9 cellular contexts compared by ENCODE assay signal in genomic region chr7:106109521-106110237, GRCh38. TPM values are rescaled to one million over a fixed set of nuclear protein-coding genes. Genes with fewer than 3 reads are reported as not detected.
A peak's percentile ranks its signal among the peaks of the same experiment; 100 is the strongest.
DNase-seq lines count a peak whose midpoint lies in the region; ATAC-seq and TF ChIP-seq lines count a peak whose summit lies in the region.
"Had no signal": no experiment of that assay in that cellular context is flagged by ENCODE, and none has a peak within 500 bp of the region (broad histone marks: within the 10 kb centered on the region; RNA-seq: fewer than 3 reads in every experiment).

No MANE protein-coding gene starts in this region.

- no peak overlapping the region for H3K4me2 ChIP-seq in mesenchymal stem cell (ENCODE audit: low read length, poor library complexity, severe bottlenecking)

- peaks cover 67% of the 10 kb centered on the region for H3K4me1 Mint-ChIP-seq in activated naive CD4-positive, alpha-beta T cell treated with anti-CD3 and anti-CD28 coated beads for 36 hours (ENCODE audit: low read depth)
- peaks cover 51% of the 10 kb centered on the region for H3K4me1 Mint-ChIP-seq in activated T-helper 1 cell treated with anti-CD3 and anti-CD28 coated beads, Interleukin-12 subunit alpha, Interleukin-12 subunit beta, Interleukin-2, Interleukin-4 antibody, amounts not matched to agents 30 ng/mL and 10 ng/mL and 1 ng/mL, durations not matched to agents 14 hours and 24 hours and 36 hours (ENCODE audit: low read depth)

- no peak for ATAC-seq in activated naive CD4-positive, alpha-beta T cell treated with anti-CD3 and anti-CD28 coated beads, Interleukin-2, amount 50 U/mL, for 72 hours

- peak overlapping the region; percentile 4 for H3K4me3 Mint-ChIP-seq in activated naive CD4-positive, alpha-beta T cell treated with anti-CD3 and anti-CD28 coated beads for 36 hours
- H3K4me3 Mint-ChIP-seq in activated T-helper 1 cell treated with anti-CD3 and anti-CD28 coated beads, Interleukin-12 subunit alpha, Interleukin-12 subunit beta, Interleukin-2, Interleukin-4 antibody, amounts not matched to agents 30 ng/mL and 10 ng/mL and 1 ng/mL, durations not matched to agents 14 hours and 24 hours and 36 hours: peak overlapping the region; percentile 56

- no peak overlapping the region for H3K18ac ChIP-seq in mesenchymal stem cell (ENCODE audit: low read depth in 1 of 2, low read length in 2 of 2)

- 80% methylated on average over 4 of the region's 6 CpGs for WGBS in mesenchymal stem cell
- WGBS in transverse colon (ENCODE audit: low coverage in 1 of 2), 2 donors: 79 to 84% methylated on average over 6 of the region's 6 CpGs

- no peak for TF ChIP-seq CTCF in transverse colon (IDR thresholded peaks at IDR 0.05)

- TF ChIP-seq EP300 in transverse colon (IDR thresholded peaks at IDR 0.05; ENCODE audit: low read depth): no peak

- H3K4me3 ChIP-seq in mesenchymal stem cell (ENCODE audit: insufficient read depth in 1 of 2, low read depth in 1 of 2, low read length in 2 of 2): peak overlapping the region in 1 of 2 experiments; percentile 85
- peak overlapping the region in 1 of 4 donors; percentile 65 for H3K4me3 ChIP-seq in transverse colon

- no peak overlapping the region for H2BK5ac ChIP-seq in mesenchymal stem cell (ENCODE audit: low read depth, low read length, poor library complexity, severe bottlenecking)

- peaks cover 7% of the 10 kb centered on the region for H3K36me3 Mint-ChIP-seq in activated naive CD4-positive, alpha-beta T cell treated with anti-CD3 and anti-CD28 coated beads for 36 hours (ENCODE audit: low read depth)
- H3K36me3 Mint-ChIP-seq in activated naive CD4-positive, alpha-beta T cell treated with anti-CD3 and anti-CD28 coated beads, Interleukin-2, amount 50 U/mL, for 72 hours: peaks cover 8 to 14% of the 10 kb centered on the region in 2 donors
- H3K36me3 Mint-ChIP-seq in activated T-helper 1 cell treated with anti-CD3 and anti-CD28 coated beads, Interleukin-12 subunit alpha, Interleukin-12 subunit beta, Interleukin-2, Interleukin-4 antibody, amounts not matched to agents 30 ng/mL and 10 ng/mL and 1 ng/mL, durations not matched to agents 14 hours and 24 hours and 36 hours (ENCODE audit: low read depth): peaks cover 10% of the 10 kb centered on the region

- H2AFZ ChIP-seq in mesenchymal stem cell (ENCODE audit: low read depth, low read length): no peak overlapping the region

- intact Hi-C loops in activated naive CD4-positive, alpha-beta T cell treated with anti-CD3 and anti-CD28 coated beads for 36 hours (cut with micrococcal nuclease): loop anchor here (5.0 kb wide), 6 partner anchors 238 to 1633 kb away; partner anchors contain the start of genes CBLL1 and HBP1
- intact Hi-C loops in activated T-helper 1 cell treated with anti-CD3 and anti-CD28 coated beads, Interleukin-12 subunit alpha, Interleukin-12 subunit beta, Interleukin-2, Interleukin-4 antibody, amounts not matched to agents 30 ng/mL and 10 ng/mL and 1 ng/mL, durations not matched to agents 14 hours and 24 hours and 36 hours (cut with micrococcal nuclease): loop anchor here (2.0 to 5.0 kb wide), 6 partner anchors 45 to 1633 kb away; partner anchors contain the start of gene CBLL1
- intact Hi-C loops in transverse colon (cut with DNase I; ENCODE audit: low total_unique reads): loop anchor here (5.0 kb wide), 1 partner anchor 37 kb away; no protein-coding TSS in a partner anchor

- H3K9me3 ChIP-seq in mesenchymal stem cell (ENCODE audit: control insufficient read depth, low read length) (no peaks in the 10 kb centered on the region), transverse colon (no peaks in the 10 kb centered on the region)

- H4K8ac ChIP-seq in mesenchymal stem cell (ENCODE audit: low read length): no peak overlapping the region

- in situ Hi-C loops in transverse colon (cut with MboI; ENCODE audit: low pct_ligation_motif_present in 1 of 4, low pct_unique_long_range_greater_than_20kb in 1 of 4, low sequenced_read_pairs in 3 of 4): no loop called here

- H2AK5ac ChIP-seq in mesenchymal stem cell (ENCODE audit: low read length, severe bottlenecking): no peak overlapping the region

- no peak overlapping the region for H2BK12ac ChIP-seq in mesenchymal stem cell (ENCODE audit: low read length in 2 of 2)

- no peak overlapping the region for H3K4ac ChIP-seq in mesenchymal stem cell (ENCODE audit: low read depth in 1 of 2, low read length in 2 of 2)

- H3K4me1 ChIP-seq in mesenchymal stem cell (ENCODE audit: control insufficient read depth, insufficient read depth, low read depth, low read length) (no peaks in the 10 kb centered on the region), transverse colon (peaks cover 12 to 50% (median 27%) of the 10 kb centered on the region in 4 donors)

- no peak overlapping the region for H2BK120ac ChIP-seq in mesenchymal stem cell (ENCODE audit: low read depth, low read length)

- TF ChIP-seq POLR2A in transverse colon (IDR thresholded peaks at IDR 0.05): no peak

- no peak overlapping the region for H3K27ac ChIP-seq in mesenchymal stem cell (ENCODE audit: low read length, poor library complexity, severe bottlenecking)
- peak overlapping the region in 3 of 4 donors; percentile 98 for H3K27ac ChIP-seq in transverse colon

- CTCF ChIA-PET in activated naive CD4-positive, alpha-beta T cell treated with anti-CD3 and anti-CD28 coated beads for 36 hours (lab: Charles Lee): no interaction called here

- peak overlapping the region; percentile 94 for H3K9ac ChIP-seq in mesenchymal stem cell (ENCODE audit: low read length)

- no peaks in the 10 kb centered on the region for H3K27me3 ChIP-seq in mesenchymal stem cell (ENCODE audit: control insufficient read depth in 1 of 2, insufficient read depth in 1 of 2, low read length in 2 of 2)
- H3K27me3 ChIP-seq in transverse colon: no peaks in the 10 kb centered on the region

- H3K79me1 ChIP-seq in mesenchymal stem cell (replicated peaks; ENCODE audit: low read length, poor library complexity, severe bottlenecking): no peaks in the 10 kb centered on the region

- no peak overlapping the region for H3K14ac ChIP-seq in mesenchymal stem cell (ENCODE audit: low read length in 2 of 2)

- H3K36me3 ChIP-seq in mesenchymal stem cell (ENCODE audit: control insufficient read depth in 1 of 2, insufficient read depth in 2 of 2, low read depth in 1 of 2, low read length in 2 of 2): no peaks in the 10 kb centered on the region
- H3K36me3 ChIP-seq in transverse colon: no peaks in the 10 kb centered on the region

- no peak overlapping the region for H3K27ac Mint-ChIP-seq in activated naive CD4-positive, alpha-beta T cell treated with anti-CD3 and anti-CD28 coated beads for 36 hours
- H3K27ac Mint-ChIP-seq in activated naive CD4-positive, alpha-beta T cell treated with anti-CD3 and anti-CD28 coated beads, Interleukin-2, amount 50 U/mL, for 72 hours: no peak overlapping the region
- no peak overlapping the region for H3K27ac Mint-ChIP-seq in activated T-helper 1 cell treated with anti-CD3 and anti-CD28 coated beads, Interleukin-12 subunit alpha, Interleukin-12 subunit beta, Interleukin-2, Interleukin-4 antibody, amounts not matched to agents 30 ng/mL and 10 ng/mL and 1 ng/mL, durations not matched to agents 14 hours and 24 hours and 36 hours

- no peaks in the 10 kb centered on the region for H3K9me3 Mint-ChIP-seq in activated naive CD4-positive, alpha-beta T cell treated with anti-CD3 and anti-CD28 coated beads for 36 hours
- no peaks in the 10 kb centered on the region for H3K9me3 Mint-ChIP-seq in activated naive CD4-positive, alpha-beta T cell treated with anti-CD3 and anti-CD28 coated beads, Interleukin-2, amount 50 U/mL, for 72 hours
- H3K9me3 Mint-ChIP-seq in activated T-helper 1 cell treated with anti-CD3 and anti-CD28 coated beads, Interleukin-12 subunit alpha, Interleukin-12 subunit beta, Interleukin-2, Interleukin-4 antibody, amounts not matched to agents 30 ng/mL and 10 ng/mL and 1 ng/mL, durations not matched to agents 14 hours and 24 hours and 36 hours: no peaks in the 10 kb centered on the region

- DNase-seq in activated naive CD4-positive, alpha-beta T cell treated with anti-CD3 and anti-CD28 coated beads for 36 hours: no peak
- DNase-seq in activated naive CD4-positive, alpha-beta T cell treated with anti-CD3 and anti-CD28 coated beads, Interleukin-2, amount 50 U/mL, for 72 hours (ENCODE audit: low spot score in 2 of 2): no peak
- DNase-seq in activated T-helper 1 cell treated with anti-CD3 and anti-CD28 coated beads, Interleukin-12 subunit alpha, Interleukin-12 subunit beta, Interleukin-2, Interleukin-4 antibody, amounts not matched to agents 30 ng/mL and 10 ng/mL and 1 ng/mL, durations not matched to agents 14 hours and 24 hours and 36 hours (ENCODE audit: low spot score): no peak
- DNase-seq in mesenchymal stem cell (no peak), transverse colon (no peak), inferior parietal cortex (ENCODE audit: extremely low spot score) (no peak), T1000 (lab: John Stamatoyannopoulos, UW) (no peak), NCI-H510A treated with DMSO at 0.1 percent for 48 hours (lab: John Stamatoyannopoulos, UW) (no peak)
- DNase-seq: NCI-H1105 treated with DMSO at 0.1 percent for 48 hours had no signal

- H4K91ac ChIP-seq in mesenchymal stem cell (ENCODE audit: low read length): no peak overlapping the region

- H2BK15ac ChIP-seq in mesenchymal stem cell (ENCODE audit: low read depth, poor library complexity, severe bottlenecking): no peak overlapping the region

- no peak overlapping the region for H3K23ac ChIP-seq in mesenchymal stem cell (ENCODE audit: low read length in 2 of 2)

- no peaks in the 10 kb centered on the region for H3K27me3 Mint-ChIP-seq in activated naive CD4-positive, alpha-beta T cell treated with anti-CD3 and anti-CD28 coated beads for 36 hours (ENCODE audit: low read depth)
- H3K27me3 Mint-ChIP-seq in activated T-helper 1 cell treated with anti-CD3 and anti-CD28 coated beads, Interleukin-12 subunit alpha, Interleukin-12 subunit beta, Interleukin-2, Interleukin-4 antibody, amounts not matched to agents 30 ng/mL and 10 ng/mL and 1 ng/mL, durations not matched to agents 14 hours and 24 hours and 36 hours (ENCODE audit: insufficient read depth): no peaks in the 10 kb centered on the region

RNA-seq across cellular contexts. Expression of gene SYPL1, which starts 2.4 kb away (rescaled TPM):
- 10 to 100 TPM; 24.7 to 26.6 TPM for total RNA-seq in activated naive CD4-positive, alpha-beta T cell treated with anti-CD3 and anti-CD28 coated beads for 36 hours
- 10 to 100 TPM; 22.9 to 30.8 TPM for total RNA-seq in activated naive CD4-positive, alpha-beta T cell treated with anti-CD3 and anti-CD28 coated beads, Interleukin-2, amount 50 U/mL, for 72 hours
- total RNA-seq in activated T-helper 1 cell treated with anti-CD3 and anti-CD28 coated beads, Interleukin-12 subunit alpha, Interleukin-12 subunit beta, Interleukin-2, Interleukin-4 antibody, amounts not matched to agents 30 ng/mL and 10 ng/mL and 1 ng/mL, durations not matched to agents 14 hours and 24 hours and 36 hours: 22.3 and 24.9 TPM in 2 replicates
- polyA plus RNA-seq in mesenchymal stem cell (2013, experiment 1 of 2): 61.5 TPM
- 68.5 TPM for polyA plus RNA-seq in mesenchymal stem cell (2013, experiment 2 of 2)
- total RNA-seq in transverse colon: 10 to 100 TPM; 36.7 to 81.8 (median 59.5) TPM
